14 cellular contexts compared by ENCODE assay signal in the genomic region with DNA sequence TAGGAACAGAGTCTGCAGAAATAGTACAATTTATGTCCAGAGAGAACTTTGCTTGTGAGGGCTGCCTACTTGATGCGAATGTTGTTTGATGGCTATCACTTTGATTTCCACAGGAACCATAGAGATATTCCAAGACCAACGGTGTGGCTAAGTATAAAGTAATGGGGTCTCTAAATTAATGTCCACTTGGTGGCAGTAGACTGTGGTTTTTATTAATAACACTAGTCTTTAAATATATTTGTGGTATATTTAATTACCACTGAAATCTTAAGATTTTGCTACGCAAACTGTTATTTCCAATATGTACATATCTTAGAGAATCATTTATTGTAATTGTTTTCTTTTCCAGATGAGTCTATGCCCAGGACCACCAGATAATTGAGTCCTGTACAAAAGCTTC.
DNase-seq lines count a peak whose midpoint lies in the region; ATAC-seq, FAIRE-seq and TF ChIP-seq lines count a peak whose summit lies in the region.
"Had no signal": no experiment of that assay in that cellular context is flagged by ENCODE, and none has a peak within 500 bp of the region (broad histone marks: within the 10 kb centered on the region; RNA-seq: fewer than 3 reads in every experiment).

No MANE protein-coding gene starts in this region.

- ATAC-seq in HG02642 (IDR thresholded peaks at IDR 0.05; ENCODE audit: poor library complexity, unreplicated experiment), result no peak
- ATAC-seq in HG02973 (IDR thresholded peaks at IDR 0.05; ENCODE audit: unreplicated experiment), result no peak
- ATAC-seq: activated T-cell treated with anti-CD3 and anti-CD28 coated beads, Interleukin-2, amount 50 U/mL, for 4 hours had no signal

- FAIRE-seq in A204.1 (lab: Jason Lieb, UNC), result peak; percentile 53
- FAIRE-seq: GM12891, HTR-8/SVneo had no signal

- TF ChIP-seq CTCF in epithelial cell of proximal tubule (conservative IDR thresholded peaks at IDR 0.05; ENCODE audit: low read depth, low read length), result peak; percentile 24

- H3K4me3 ChIP-seq in epithelial cell of proximal tubule (ENCODE audit: low read depth, low read length), result no peak overlapping the region
- H3K4me3 ChIP-seq: coronary artery had no signal

- DNase-seq in HCEC 1CT (peak; percentile 45), RKO (ENCODE audit: low spot score) (peak; percentile 26), epithelial cell of proximal tubule (ENCODE audit: low read depth) (no peak), NCI-H446 treated with DMSO at 0.1 percent for 48 hours (lab: John Stamatoyannopoulos, UW) (no peak)
- no peak for DNase-seq in activated CD4-positive, alpha-beta T cell treated with anti-CD3 and anti-CD28 coated beads, Interleukin-2, amount 50 U/mL, for 4 hours
- DNase-seq: activated T-cell treated with anti-CD3 and anti-CD28 coated beads, Interleukin-2, amount 50 U/mL, for 4 hours; CD4-positive, alpha-beta memory T cell; nephron progenitor cell had no signal

Comparison
In these comparisons a context has a peak if more than half of its experiments do, and no peak if none do; other contexts are left out.
1. DNase-seq: peak in HCEC 1CT (single experiment) and RKO (single experiment); none in epithelial cell of proximal tubule (single experiment), NCI-H446 treated with DMSO at 0.1 percent for 48 hours (single experiment) and activated CD4-positive, alpha-beta T cell treated with anti-CD3 and anti-CD28 coated beads, Interleukin-2, amount 50 U/mL, for 4 hours (0 of 2).